Comparison of ENCODE assay signal across 11 cellular contexts in genomic region chr15:31273258-31273941, GRCh38. TPM values are rescaled to one million over a fixed set of nuclear protein-coding genes. Genes with fewer than 3 reads are reported as not detected.
DNase-seq lines count a peak whose midpoint lies in the region; ATAC-seq and TF ChIP-seq lines count a peak whose summit lies in the region.
"Had no signal": no experiment of that assay in that cellular context is flagged by ENCODE, and none has a peak within 500 bp of the region (broad histone marks: within the 10 kb centered on the region; RNA-seq: fewer than 3 reads in every experiment).

No MANE protein-coding gene starts in this region.

- no peaks in the 10 kb centered on the region for H3K36me3 Mint-ChIP-seq in stimulated activated naive B cell treated with anti-CD40 and anti-IgM and Interleukin-4, amounts not matched to agents 10 μg/mL and 1 μg/mL and 100 μg/mL, for 72 hours

- peak; percentile 53 for DNase-seq in activated CD8-positive, alpha-beta memory T cell treated with anti-CD3 and anti-CD28 coated beads for 24 hours
- DNase-seq in activated CD8-positive, alpha-beta memory T cell treated with anti-CD3 and anti-CD28 coated beads, Interleukin-2, amount 50 U/mL, for 4 hours: no peak
- peak; percentile 30 for DNase-seq in mesenteric fat pad (ENCODE audit: low spot score)
- DNase-seq in stimulated activated naive B cell treated with anti-CD40 and anti-IgM and Interleukin-4, amounts not matched to agents 10 μg/mL and 1 μg/mL and 100 μg/mL, for 72 hours: no peak
- DNase-seq: mammary epithelial cell, NCI-H69 had no signal

- ATAC-seq in stimulated activated naive B cell treated with anti-CD40 and anti-IgM and Interleukin-4, amounts not matched to agents 10 μg/mL and 1 μg/mL and 100 μg/mL, for 72 hours (replicated peaks): no peak
- ATAC-seq in HG03457 (IDR thresholded peaks at IDR 0.05; ENCODE audit: unreplicated experiment): no peak
- ATAC-seq in HG03565 (IDR thresholded peaks at IDR 0.05; ENCODE audit: unreplicated experiment): no peak
- ATAC-seq in GM21423 (IDR thresholded peaks at IDR 0.05; ENCODE audit: unreplicated experiment): no peak
- ATAC-seq: heart left ventricle had no signal

- H3K9me3 Mint-ChIP-seq in stimulated activated naive B cell treated with anti-CD40 and anti-IgM and Interleukin-4, amounts not matched to agents 10 μg/mL and 1 μg/mL and 100 μg/mL, for 72 hours: no peaks in the 10 kb centered on the region

- no peak for TF ChIP-seq CTCF in VCaP (conservative IDR thresholded peaks at IDR 0.05)

- no peaks in the 10 kb centered on the region for H3K27me3 Mint-ChIP-seq in stimulated activated naive B cell treated with anti-CD40 and anti-IgM and Interleukin-4, amounts not matched to agents 10 μg/mL and 1 μg/mL and 100 μg/mL, for 72 hours

- peak overlapping the region; percentile 82 for H3K27ac ChIP-seq in VCaP

- peaks cover 26 to 68% of the 10 kb centered on the region in 2 donors for H3K4me1 Mint-ChIP-seq in stimulated activated naive B cell treated with anti-CD40 and anti-IgM and Interleukin-4, amounts not matched to agents 10 μg/mL and 1 μg/mL and 100 μg/mL, for 72 hours

- H3K4me3 Mint-ChIP-seq in stimulated activated naive B cell treated with anti-CD40 and anti-IgM and Interleukin-4, amounts not matched to agents 10 μg/mL and 1 μg/mL and 100 μg/mL, for 72 hours: peak overlapping the region in 1 of 2 donors; percentile 44

- peak overlapping the region; percentile 69 for H3K27ac Mint-ChIP-seq in stimulated activated naive B cell treated with anti-CD40 and anti-IgM and Interleukin-4, amounts not matched to agents 10 μg/mL and 1 μg/mL and 100 μg/mL, for 72 hours

RNA-seq across cellular contexts. Expression of gene KLF13, which starts 53.2 kb away (rescaled TPM):
- total RNA-seq in mesenteric fat pad: 41.8 TPM

Comparison
In these comparisons a context has a peak if more than half of its experiments do, and no peak if none do; other contexts are left out.
1. DNase-seq: peak in activated CD8-positive, alpha-beta memory T cell treated with anti-CD3 and anti-CD28 coated beads for 24 hours (single experiment) and mesenteric fat pad (single experiment); none in activated CD8-positive, alpha-beta memory T cell treated with anti-CD3 and anti-CD28 coated beads, Interleukin-2, amount 50 U/mL, for 4 hours (single experiment) and stimulated activated naive B cell treated with anti-CD40 and anti-IgM and Interleukin-4, amounts not matched to agents 10 μg/mL and 1 μg/mL and 100 μg/mL, for 72 hours (single experiment).